Comparison of ENCODE assay signal across 1 cellular context in genomic region chr13:102798653-102799543, GRCh38.
TF ChIP-seq lines count a peak whose summit lies in the region.

TSS of gene BIVM (plus strand) at chr13:102799119. CDS start at chr13:102807268, 8,149 bp downstream.
TSS of gene POGLUT2 (minus strand) at chr13:102798976. CDS start at chr13:102798670, 306 bp downstream.

TF ChIP-seq in HepG2, 621 proteins besides CTCF, POLR2A, EP300 and RAD21 (continued from another document):
- TF ChIP-seq ZNF782 (CRISPR knock-in tag; IDR thresholded peaks at IDR 0.05; ENCODE audit: borderline replicate concordance) (peak; percentile 30; the same call in 1 of the 2 replicates), PHF5A (CRISPR knock-in tag; IDR thresholded peaks at IDR 0.05; ENCODE audit: low read depth, unreplicated experiment) (no peak)
